In the genomic region with DNA sequence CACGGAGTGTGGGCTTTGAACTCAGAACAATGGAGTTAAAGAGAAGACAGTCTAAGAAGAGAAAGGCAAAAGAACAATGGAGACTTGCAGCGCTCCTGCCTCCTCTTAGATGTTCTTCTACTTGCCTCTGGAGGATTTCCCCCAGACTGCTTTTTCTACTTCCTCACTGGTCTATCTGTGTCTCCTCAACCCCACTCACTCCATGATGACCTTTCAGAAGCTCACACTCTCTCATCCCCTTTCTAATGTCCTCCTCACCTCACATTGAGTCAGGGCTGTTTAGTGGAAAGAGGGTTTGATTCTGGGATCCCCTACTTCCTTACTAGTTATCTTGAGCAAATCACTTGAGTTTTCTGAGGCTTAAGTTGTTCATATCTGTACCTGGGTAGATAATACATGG, we compare ENCODE assay signal across 23 cellular contexts.
"Had no signal": no experiment of that assay in that cellular context is flagged by ENCODE, and none has a peak within 500 bp of the region (broad histone marks: within the 10 kb centered on the region; RNA-seq: fewer than 3 reads in every experiment).

No MANE protein-coding gene starts in this region.

- H3K27ac ChIP-seq: epithelial cell of prostate, esophagus squamous epithelium, gastroesophageal sphincter, neutrophil, spleen, suprapubic skin, thyroid gland, uterus had no signal

- H3K27me3 Mint-ChIP-seq: dendritic cell treated with granulocyte-macrophage colony-stimulating factor and Interleukin-4, amounts not matched to agents 40 ng/mL and 50 ng/mL, for 4 days; type B pancreatic cell had no signal

- H3K4me3 ChIP-seq: esophagus squamous epithelium, gastroesophageal sphincter, spleen, suprapubic skin, thyroid gland, uterus had no signal

- H3K9me3 ChIP-seq: esophagus squamous epithelium, neutrophil, suprapubic skin, thyroid gland, uterus had no signal

- H3K4me3 Mint-ChIP-seq: dendritic cell treated with granulocyte-macrophage colony-stimulating factor and Interleukin-4, amounts not matched to agents 40 ng/mL and 50 ng/mL, for 4 days; effector memory CD8-positive, alpha-beta T cell; naive thymus-derived CD4-positive, alpha-beta T cell; type B pancreatic cell had no signal

- DNase-seq: effector memory CD8-positive, alpha-beta T cell; esophagus squamous epithelium; foreskin fibroblast; glutamatergic neuron; islet precursor cell; mammary epithelial cell; naive thymus-derived CD4-positive, alpha-beta T cell; posterior cingulate gyrus; spleen; stimulated activated CD4-positive, alpha-beta T cell treated with anti-CD3 and anti-CD28 coated beads, Interleukin-15, amount 100 ng/mL, for 24 hours; stimulated activated CD4-positive, alpha-beta T cell treated with anti-CD3 and anti-CD28 coated beads, Interleukin-1b, Interleukin-23, amount 100 ng/mL, for 48 hours; stimulated activated CD4-positive, alpha-beta T cell treated with anti-CD3 and anti-CD28 coated beads, Interleukin-4, amount 100 ng/mL, for 24 hours; stimulated activated naive CD4-positive, alpha-beta T cell; thyroid gland; uterus had no signal

- H3K27me3 ChIP-seq: esophagus squamous epithelium, gastroesophageal sphincter, neutrophil, spleen, suprapubic skin, thyroid gland, uterus had no signal

- ATAC-seq: effector memory CD8-positive, alpha-beta T cell; gastroesophageal sphincter; left lobe of liver; naive thymus-derived CD4-positive, alpha-beta T cell; sciatic nerve had no signal

- H3K27ac Mint-ChIP-seq: dendritic cell treated with granulocyte-macrophage colony-stimulating factor and Interleukin-4, amounts not matched to agents 40 ng/mL and 50 ng/mL, for 4 days; effector memory CD8-positive, alpha-beta T cell; naive thymus-derived CD4-positive, alpha-beta T cell; type B pancreatic cell had no signal

- H3K36me3 Mint-ChIP-seq: type B pancreatic cell had no signal

- H3K36me3 ChIP-seq: esophagus squamous epithelium, gastroesophageal sphincter, neutrophil, spleen, suprapubic skin, thyroid gland, uterus had no signal

- H3K4me1 ChIP-seq: esophagus squamous epithelium, gastroesophageal sphincter, suprapubic skin, thyroid gland, uterus had no signal
